In the genomic region with DNA sequence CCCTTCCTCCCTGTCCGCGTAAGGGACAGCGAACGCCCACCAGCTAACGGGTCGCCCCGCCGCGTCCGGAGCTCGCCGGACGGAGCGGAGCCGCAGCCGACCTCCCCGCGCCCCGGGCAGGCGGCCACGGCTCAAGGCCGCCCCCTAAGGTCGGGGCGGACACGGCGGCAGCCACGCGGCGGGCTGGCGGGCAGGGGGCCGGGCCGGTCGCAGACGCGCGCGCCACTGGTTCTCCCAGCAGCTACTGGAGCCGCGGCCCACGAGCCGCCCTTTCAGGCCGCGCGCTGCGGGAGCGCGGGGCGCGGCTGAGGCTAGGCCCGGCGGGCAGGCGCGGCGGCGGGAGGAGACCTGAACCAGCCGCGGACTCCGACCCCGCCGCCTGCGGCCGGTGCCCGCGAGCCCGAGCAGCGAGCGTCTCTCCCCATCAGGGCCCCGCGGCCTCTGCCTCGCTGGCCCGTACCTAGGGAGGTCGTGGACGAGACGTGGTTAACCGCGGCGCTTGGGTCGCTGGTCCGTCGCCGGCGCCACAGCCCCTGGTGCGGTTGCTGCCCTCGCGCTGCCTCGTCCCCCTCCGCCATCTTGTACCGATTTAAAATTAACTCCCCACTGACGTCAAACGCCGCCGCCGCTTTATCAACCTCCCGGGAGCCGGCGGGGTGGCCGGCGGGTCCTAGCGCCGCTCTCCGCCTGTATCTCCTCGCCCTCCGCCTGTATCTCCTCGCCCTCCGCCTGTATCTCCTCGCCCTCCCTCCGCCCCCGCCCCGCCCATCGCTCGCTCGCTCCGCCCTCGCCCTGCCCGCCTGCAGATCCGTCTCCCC, we compare ENCODE assay signal across 1 cellular context.
TF ChIP-seq lines count a peak whose summit lies in the region.

A gene (minus strand): TSS at position 591 of the 818 bp plus-strand sequence. CDS start 13 bp downstream, at position 578.

TF ChIP-seq in WTC11, 78 proteins besides CTCF, POLR2A, EP300 and RAD21 (continued from another document and continues in another):
- TF ChIP-seq, protein P1, sequence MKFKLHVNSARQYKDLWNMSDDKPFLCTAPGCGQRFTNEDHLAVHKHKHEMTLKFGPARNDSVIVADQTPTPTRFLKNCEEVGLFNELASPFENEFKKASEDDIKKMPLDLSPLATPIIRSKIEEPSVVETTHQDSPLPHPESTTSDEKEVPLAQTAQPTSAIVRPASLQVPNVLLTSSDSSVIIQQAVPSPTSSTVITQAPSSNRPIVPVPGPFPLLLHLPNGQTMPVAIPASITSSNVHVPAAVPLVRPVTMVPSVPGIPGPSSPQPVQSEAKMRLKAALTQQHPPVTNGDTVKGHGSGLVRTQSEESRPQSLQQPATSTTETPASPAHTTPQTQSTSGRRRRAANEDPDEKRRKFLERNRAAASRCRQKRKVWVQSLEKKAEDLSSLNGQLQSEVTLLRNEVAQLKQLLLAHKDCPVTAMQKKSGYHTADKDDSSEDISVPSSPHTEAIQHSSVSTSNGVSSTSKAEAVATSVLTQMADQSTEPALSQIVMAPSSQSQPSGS (CRISPR knock-in tag; IDR thresholded peaks at IDR 0.05; ENCODE audit: borderline replicate concordance, low read depth), result no peak
- TF ChIP-seq ZNF232 (CRISPR knock-in tag; IDR thresholded peaks at IDR 0.05), result no peak
- TF ChIP-seq, protein P2, sequence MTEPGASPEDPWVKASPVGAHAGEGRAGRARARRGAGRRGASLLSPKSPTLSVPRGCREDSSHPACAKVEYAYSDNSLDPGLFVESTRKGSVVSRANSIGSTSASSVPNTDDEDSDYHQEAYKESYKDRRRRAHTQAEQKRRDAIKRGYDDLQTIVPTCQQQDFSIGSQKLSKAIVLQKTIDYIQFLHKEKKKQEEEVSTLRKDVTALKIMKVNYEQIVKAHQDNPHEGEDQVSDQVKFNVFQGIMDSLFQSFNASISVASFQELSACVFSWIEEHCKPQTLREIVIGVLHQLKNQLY (CRISPR knock-in tag; IDR thresholded peaks at IDR 0.05), result no peak
- TF ChIP-seq, protein P3, sequence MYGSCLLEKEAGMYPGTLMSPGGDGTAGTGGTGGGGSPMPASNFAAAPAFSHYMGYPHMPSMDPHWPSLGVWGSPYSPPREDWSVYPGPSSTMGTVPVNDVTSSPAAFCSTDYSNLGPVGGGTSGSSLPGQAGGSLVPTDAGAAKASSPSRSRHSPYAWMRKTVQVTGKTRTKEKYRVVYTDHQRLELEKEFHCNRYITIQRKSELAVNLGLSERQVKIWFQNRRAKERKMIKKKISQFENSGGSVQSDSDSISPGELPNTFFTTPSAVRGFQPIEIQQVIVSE (CRISPR knock-in tag; IDR thresholded peaks at IDR 0.05; ENCODE audit: borderline replicate concordance), result no peak
- TF ChIP-seq EMX1 (CRISPR knock-in tag; IDR thresholded peaks at IDR 0.05), result peak; percentile 55; the same call in 1 of the 2 replicates
- no peak for TF ChIP-seq RELA (CRISPR knock-in tag; IDR thresholded peaks at IDR 0.05; ENCODE audit: borderline replicate concordance)
- TF ChIP-seq TEAD1 (CRISPR knock-in tag; IDR thresholded peaks at IDR 0.05), result 0 out of 2 replicates have a peak, but pooled peaks have one; percentile 6
- TF ChIP-seq, protein P4, sequence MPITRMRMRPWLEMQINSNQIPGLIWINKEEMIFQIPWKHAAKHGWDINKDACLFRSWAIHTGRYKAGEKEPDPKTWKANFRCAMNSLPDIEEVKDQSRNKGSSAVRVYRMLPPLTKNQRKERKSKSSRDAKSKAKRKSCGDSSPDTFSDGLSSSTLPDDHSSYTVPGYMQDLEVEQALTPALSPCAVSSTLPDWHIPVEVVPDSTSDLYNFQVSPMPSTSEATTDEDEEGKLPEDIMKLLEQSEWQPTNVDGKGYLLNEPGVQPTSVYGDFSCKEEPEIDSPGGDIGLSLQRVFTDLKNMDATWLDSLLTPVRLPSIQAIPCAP (CRISPR knock-in tag; IDR thresholded peaks at IDR 0.05), result no peak
- no peak for TF ChIP-seq ATF1 (CRISPR knock-in tag; IDR thresholded peaks at IDR 0.05)
- TF ChIP-seq JUN (CRISPR knock-in tag; IDR thresholded peaks at IDR 0.05), result no peak
- no peak for TF ChIP-seq ZBTB21 (CRISPR knock-in tag; IDR thresholded peaks at IDR 0.05; ENCODE audit: borderline replicate concordance)
- peak; percentile 85 for TF ChIP-seq TCF7 (CRISPR knock-in tag; IDR thresholded peaks at IDR 0.05; ENCODE audit: low read depth)
- TF ChIP-seq, protein P5, sequence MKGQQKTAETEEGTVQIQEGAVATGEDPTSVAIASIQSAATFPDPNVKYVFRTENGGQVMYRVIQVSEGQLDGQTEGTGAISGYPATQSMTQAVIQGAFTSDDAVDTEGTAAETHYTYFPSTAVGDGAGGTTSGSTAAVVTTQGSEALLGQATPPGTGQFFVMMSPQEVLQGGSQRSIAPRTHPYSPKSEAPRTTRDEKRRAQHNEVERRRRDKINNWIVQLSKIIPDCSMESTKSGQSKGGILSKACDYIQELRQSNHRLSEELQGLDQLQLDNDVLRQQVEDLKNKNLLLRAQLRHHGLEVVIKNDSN (CRISPR knock-in tag; IDR thresholded peaks at IDR 0.05), result no peak
- TF ChIP-seq ZNF416 (CRISPR knock-in tag; IDR thresholded peaks at IDR 0.05), result 0 out of 2 replicates have a peak, but pooled peaks have one; percentile 21
- no peak for TF ChIP-seq IRF2 (CRISPR knock-in tag; IDR thresholded peaks at IDR 0.05; ENCODE audit: borderline replicate concordance, low read depth)
- TF ChIP-seq, protein P6, sequence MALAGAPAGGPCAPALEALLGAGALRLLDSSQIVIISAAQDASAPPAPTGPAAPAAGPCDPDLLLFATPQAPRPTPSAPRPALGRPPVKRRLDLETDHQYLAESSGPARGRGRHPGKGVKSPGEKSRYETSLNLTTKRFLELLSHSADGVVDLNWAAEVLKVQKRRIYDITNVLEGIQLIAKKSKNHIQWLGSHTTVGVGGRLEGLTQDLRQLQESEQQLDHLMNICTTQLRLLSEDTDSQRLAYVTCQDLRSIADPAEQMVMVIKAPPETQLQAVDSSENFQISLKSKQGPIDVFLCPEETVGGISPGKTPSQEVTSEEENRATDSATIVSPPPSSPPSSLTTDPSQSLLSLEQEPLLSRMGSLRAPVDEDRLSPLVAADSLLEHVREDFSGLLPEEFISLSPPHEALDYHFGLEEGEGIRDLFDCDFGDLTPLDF (CRISPR knock-in tag; IDR thresholded peaks at IDR 0.05), result no peak
- TF ChIP-seq NFATC4 (CRISPR knock-in tag; IDR thresholded peaks at IDR 0.05), result no peak
- TF ChIP-seq, protein P7, sequence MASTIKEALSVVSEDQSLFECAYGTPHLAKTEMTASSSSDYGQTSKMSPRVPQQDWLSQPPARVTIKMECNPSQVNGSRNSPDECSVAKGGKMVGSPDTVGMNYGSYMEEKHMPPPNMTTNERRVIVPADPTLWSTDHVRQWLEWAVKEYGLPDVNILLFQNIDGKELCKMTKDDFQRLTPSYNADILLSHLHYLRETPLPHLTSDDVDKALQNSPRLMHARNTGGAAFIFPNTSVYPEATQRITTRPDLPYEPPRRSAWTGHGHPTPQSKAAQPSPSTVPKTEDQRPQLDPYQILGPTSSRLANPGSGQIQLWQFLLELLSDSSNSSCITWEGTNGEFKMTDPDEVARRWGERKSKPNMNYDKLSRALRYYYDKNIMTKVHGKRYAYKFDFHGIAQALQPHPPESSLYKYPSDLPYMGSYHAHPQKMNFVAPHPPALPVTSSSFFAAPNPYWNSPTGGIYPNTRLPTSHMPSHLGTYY (CRISPR knock-in tag; IDR thresholded peaks at IDR 0.05), result 0 out of 2 replicates have a peak, but pooled peaks have one; percentile 49
- no peak for TF ChIP-seq ETV6 (CRISPR knock-in tag; IDR thresholded peaks at IDR 0.05)
- no peak for TF ChIP-seq NR1H2 (CRISPR knock-in tag; IDR thresholded peaks at IDR 0.05)
- TF ChIP-seq, protein P8, sequence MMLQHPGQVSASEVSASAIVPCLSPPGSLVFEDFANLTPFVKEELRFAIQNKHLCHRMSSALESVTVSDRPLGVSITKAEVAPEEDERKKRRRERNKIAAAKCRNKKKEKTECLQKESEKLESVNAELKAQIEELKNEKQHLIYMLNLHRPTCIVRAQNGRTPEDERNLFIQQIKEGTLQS (CRISPR knock-in tag; conservative IDR thresholded peaks at IDR 0.05), result no peak
- TF ChIP-seq JAZF1 (CRISPR knock-in tag; IDR thresholded peaks at IDR 0.05), result no peak
- no peak for TF ChIP-seq OVOL2 (CRISPR knock-in tag; IDR thresholded peaks at IDR 0.05; ENCODE audit: borderline replicate concordance)
- TF ChIP-seq, protein P9, sequence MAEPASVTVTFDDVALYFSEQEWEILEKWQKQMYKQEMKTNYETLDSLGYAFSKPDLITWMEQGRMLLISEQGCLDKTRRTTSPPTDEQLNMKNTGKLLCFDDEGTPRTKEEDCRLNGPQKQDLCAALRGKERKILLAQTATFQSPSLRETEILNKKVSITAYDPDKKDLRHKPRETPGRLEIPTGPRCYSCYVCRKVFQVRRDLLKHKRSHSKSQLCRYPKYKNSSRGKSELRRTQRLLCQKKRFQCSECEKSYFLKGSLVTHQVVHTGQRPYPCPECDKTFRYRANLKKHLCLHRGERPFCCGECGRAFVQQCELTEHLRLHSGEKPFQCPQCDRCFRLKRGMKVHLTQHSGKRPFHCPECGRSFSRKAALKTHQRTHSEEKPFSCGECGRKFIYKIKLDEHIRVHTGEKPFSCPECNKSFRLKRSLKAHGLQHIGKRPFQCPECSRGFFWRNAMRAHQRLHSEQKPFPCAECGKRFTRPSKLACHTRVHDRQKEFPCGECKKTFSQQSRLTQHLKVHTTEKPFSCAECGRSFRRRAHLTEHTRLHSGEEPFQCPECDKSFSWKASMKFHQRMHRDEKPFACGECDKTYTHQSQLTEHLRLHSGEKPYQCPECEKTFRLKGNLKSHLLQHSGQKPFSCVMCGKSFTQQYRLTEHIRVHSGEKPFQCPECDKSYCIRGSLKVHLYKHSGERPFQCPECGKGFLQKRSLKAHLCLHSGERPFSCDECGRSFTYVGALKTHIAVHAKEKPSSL (CRISPR knock-in tag; conservative IDR thresholded peaks at IDR 0.05), result no peak
- TF ChIP-seq, protein P10, sequence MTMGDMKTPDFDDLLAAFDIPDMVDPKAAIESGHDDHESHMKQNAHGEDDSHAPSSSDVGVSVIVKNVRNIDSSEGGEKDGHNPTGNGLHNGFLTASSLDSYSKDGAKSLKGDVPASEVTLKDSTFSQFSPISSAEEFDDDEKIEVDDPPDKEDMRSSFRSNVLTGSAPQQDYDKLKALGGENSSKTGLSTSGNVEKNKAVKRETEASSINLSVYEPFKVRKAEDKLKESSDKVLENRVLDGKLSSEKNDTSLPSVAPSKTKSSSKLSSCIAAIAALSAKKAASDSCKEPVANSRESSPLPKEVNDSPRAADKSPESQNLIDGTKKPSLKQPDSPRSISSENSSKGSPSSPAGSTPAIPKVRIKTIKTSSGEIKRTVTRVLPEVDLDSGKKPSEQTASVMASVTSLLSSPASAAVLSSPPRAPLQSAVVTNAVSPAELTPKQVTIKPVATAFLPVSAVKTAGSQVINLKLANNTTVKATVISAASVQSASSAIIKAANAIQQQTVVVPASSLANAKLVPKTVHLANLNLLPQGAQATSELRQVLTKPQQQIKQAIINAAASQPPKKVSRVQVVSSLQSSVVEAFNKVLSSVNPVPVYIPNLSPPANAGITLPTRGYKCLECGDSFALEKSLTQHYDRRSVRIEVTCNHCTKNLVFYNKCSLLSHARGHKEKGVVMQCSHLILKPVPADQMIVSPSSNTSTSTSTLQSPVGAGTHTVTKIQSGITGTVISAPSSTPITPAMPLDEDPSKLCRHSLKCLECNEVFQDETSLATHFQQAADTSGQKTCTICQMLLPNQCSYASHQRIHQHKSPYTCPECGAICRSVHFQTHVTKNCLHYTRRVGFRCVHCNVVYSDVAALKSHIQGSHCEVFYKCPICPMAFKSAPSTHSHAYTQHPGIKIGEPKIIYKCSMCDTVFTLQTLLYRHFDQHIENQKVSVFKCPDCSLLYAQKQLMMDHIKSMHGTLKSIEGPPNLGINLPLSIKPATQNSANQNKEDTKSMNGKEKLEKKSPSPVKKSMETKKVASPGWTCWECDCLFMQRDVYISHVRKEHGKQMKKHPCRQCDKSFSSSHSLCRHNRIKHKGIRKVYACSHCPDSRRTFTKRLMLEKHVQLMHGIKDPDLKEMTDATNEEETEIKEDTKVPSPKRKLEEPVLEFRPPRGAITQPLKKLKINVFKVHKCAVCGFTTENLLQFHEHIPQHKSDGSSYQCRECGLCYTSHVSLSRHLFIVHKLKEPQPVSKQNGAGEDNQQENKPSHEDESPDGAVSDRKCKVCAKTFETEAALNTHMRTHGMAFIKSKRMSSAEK (CRISPR knock-in tag; IDR thresholded peaks at IDR 0.05; ENCODE audit: borderline replicate concordance), result no peak
- TF ChIP-seq MYBL2 (CRISPR knock-in tag; IDR thresholded peaks at IDR 0.05), result peak; percentile 97
- TF ChIP-seq, protein P11, sequence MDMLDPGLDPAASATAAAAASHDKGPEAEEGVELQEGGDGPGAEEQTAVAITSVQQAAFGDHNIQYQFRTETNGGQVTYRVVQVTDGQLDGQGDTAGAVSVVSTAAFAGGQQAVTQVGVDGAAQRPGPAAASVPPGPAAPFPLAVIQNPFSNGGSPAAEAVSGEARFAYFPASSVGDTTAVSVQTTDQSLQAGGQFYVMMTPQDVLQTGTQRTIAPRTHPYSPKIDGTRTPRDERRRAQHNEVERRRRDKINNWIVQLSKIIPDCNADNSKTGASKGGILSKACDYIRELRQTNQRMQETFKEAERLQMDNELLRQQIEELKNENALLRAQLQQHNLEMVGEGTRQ (CRISPR knock-in tag; IDR thresholded peaks at IDR 0.05), result no peak
- TF ChIP-seq FOXK1 (CRISPR knock-in tag; IDR thresholded peaks at IDR 0.05), result 0 out of 2 replicates have a peak, but pooled peaks have one; percentile 62
- TF ChIP-seq, protein P12, sequence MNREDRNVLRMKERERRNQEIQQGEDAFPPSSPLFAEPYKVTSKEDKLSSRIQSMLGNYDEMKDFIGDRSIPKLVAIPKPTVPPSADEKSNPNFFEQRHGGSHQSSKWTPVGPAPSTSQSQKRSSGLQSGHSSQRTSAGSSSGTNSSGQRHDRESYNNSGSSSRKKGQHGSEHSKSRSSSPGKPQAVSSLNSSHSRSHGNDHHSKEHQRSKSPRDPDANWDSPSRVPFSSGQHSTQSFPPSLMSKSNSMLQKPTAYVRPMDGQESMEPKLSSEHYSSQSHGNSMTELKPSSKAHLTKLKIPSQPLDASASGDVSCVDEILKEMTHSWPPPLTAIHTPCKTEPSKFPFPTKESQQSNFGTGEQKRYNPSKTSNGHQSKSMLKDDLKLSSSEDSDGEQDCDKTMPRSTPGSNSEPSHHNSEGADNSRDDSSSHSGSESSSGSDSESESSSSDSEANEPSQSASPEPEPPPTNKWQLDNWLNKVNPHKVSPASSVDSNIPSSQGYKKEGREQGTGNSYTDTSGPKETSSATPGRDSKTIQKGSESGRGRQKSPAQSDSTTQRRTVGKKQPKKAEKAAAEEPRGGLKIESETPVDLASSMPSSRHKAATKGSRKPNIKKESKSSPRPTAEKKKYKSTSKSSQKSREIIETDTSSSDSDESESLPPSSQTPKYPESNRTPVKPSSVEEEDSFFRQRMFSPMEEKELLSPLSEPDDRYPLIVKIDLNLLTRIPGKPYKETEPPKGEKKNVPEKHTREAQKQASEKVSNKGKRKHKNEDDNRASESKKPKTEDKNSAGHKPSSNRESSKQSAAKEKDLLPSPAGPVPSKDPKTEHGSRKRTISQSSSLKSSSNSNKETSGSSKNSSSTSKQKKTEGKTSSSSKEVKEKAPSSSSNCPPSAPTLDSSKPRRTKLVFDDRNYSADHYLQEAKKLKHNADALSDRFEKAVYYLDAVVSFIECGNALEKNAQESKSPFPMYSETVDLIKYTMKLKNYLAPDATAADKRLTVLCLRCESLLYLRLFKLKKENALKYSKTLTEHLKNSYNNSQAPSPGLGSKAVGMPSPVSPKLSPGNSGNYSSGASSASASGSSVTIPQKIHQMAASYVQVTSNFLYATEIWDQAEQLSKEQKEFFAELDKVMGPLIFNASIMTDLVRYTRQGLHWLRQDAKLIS (CRISPR knock-in tag; IDR thresholded peaks at IDR 0.05; ENCODE audit: borderline replicate concordance), result no peak
